ENCODE assay signal across 8 cellular contexts in the genomic region with DNA sequence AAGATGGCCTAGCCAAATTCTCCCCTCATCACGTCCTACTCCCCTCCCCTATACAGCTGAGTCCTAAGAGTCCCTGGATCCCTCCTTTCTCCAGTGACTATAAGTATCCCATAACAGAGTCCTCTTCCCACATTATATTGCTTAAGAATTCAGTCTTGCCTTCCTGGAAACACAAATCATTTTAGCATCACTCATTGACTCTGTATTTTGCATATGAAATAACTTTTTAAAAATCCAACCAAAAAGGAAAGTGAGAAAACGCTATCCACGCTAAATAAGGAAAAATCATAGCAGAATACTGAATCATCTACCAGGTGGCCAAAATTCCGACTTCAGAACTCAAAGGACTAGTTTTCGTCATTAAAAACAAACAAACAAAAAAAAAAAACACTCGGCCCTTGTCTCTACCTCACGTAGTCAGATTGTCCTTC.
DNase-seq lines count a peak whose midpoint lies in the region; ATAC-seq and TF ChIP-seq lines count a peak whose summit lies in the region.

No MANE protein-coding gene starts in this region.

- no peaks in the 10 kb centered on the region for H3K9me2 ChIP-seq in PC-9 (ENCODE audit: insufficient read depth)

- POLR2A ChIA-PET in PC-9 (lab: Charles Lee; ENCODE audit: unreplicated experiment) = interaction anchor here (0.8 kb wide), 1 partner anchor 205 kb away, joined by 5 read pairs; the partner anchor contains the start of gene SAMD4A

- peak overlapping the region; percentile 76 for H3K4me2 ChIP-seq in PC-9

- DNase-seq in Daoy (ENCODE audit: low read depth) = peak; percentile 22
- peak in 1 of 2 experiments; percentile 66 for DNase-seq in PC-9
- peak; percentile 50 for DNase-seq in epithelial cell of esophagus (ENCODE audit: low read depth)
- no peak for DNase-seq in psoas muscle
- DNase-seq in LoVo (ENCODE audit: low spot score) = no peak
- no peak for DNase-seq in SK-N-DZ (ENCODE audit: low spot score)
- no peak for DNase-seq in sciatic nerve (ENCODE audit: low spot score)

- H3K27me3 ChIP-seq in PC-9 (ENCODE audit: insufficient read depth, low read depth) = no peaks in the 10 kb centered on the region
- no peaks in the 10 kb centered on the region for H3K27me3 ChIP-seq in psoas muscle (ENCODE audit: insufficient read depth in 3 of 3, low read length in 2 of 3)

- H3K4me3 ChIP-seq in PC-9 = peak overlapping the region; percentile 40; the same call in 1 of the 2 replicates
- H3K4me3 ChIP-seq in epithelial cell of esophagus (ENCODE audit: low read length) = no peak overlapping the region
- no peak overlapping the region for H3K4me3 ChIP-seq in psoas muscle

- ATAC-seq in psoas muscle = no peak
- ATAC-seq in GM18858 (IDR thresholded peaks at IDR 0.05; ENCODE audit: unreplicated experiment) = no peak
- no peak for ATAC-seq in sciatic nerve

- WGBS in psoas muscle, 3 donors = 62 to 86% (median 69%) methylated on average over 7 of the region's 7 CpGs

- peak overlapping the region; percentile 89 for H3K27ac ChIP-seq in PC-9
- H3K27ac ChIP-seq in psoas muscle = peak overlapping the region; percentile 88

- no TSS peak for BruUV-seq in PC-9 (replicated peaks; lab: Mats Ljungman, UMichigan)

- intact Hi-C loops in PC-9 (cut with micrococcal nuclease; ENCODE audit: unreplicated experiment) = loop anchor here (2.0 to 10.0 kb wide), 3 partner anchors 82 to 328 kb away; partner anchors contain the start of genes CGRRF1 and CNIH1
- intact Hi-C loops in psoas muscle (cut with DNase I) = loop anchor here (2.0 to 5.0 kb wide), 4 partner anchors 35 to 206 kb away; partner anchors contain the start of gene SAMD4A (in 1 of the 2)
- intact Hi-C loops in sciatic nerve (cut with DNase I) = loop anchor here (5.0 kb wide), 1 partner anchor 205 kb away; the partner anchor contains the start of gene SAMD4A

- H3K4me1 ChIP-seq in PC-9 (replicated peaks; ENCODE audit: insufficient read depth) = peaks cover 24% of the 10 kb centered on the region
- peaks cover 71% of the 10 kb centered on the region for H3K4me1 ChIP-seq in psoas muscle

- no peaks in the 10 kb centered on the region for H3K79me2 ChIP-seq in PC-9 (ENCODE audit: low read depth)

- peaks cover 25% of the 10 kb centered on the region for H3F3A ChIP-seq in PC-9 (ENCODE audit: insufficient read depth, low read depth)

- H3K36me3 ChIP-seq in PC-9 (ENCODE audit: low read depth) = no peaks in the 10 kb centered on the region
- H3K36me3 ChIP-seq in psoas muscle (ENCODE audit: insufficient read depth in 1 of 2, low read depth in 1 of 2) = peaks cover 0 to 12% of the 10 kb centered on the region in 2 donors

- H4K20me1 ChIP-seq in PC-9 (ENCODE audit: insufficient read depth) = no peaks in the 10 kb centered on the region

- CTCF ChIA-PET in PC-9 (lab: Charles Lee) = interaction anchor here (0.5 to 2.1 kb wide), 7 partner anchors 35 to 209 kb away, joined by 3 to 14 read pairs (median 4); partner anchors contain the start of gene SAMD4A

- 0 out of 2 replicates have a peak overlapping the region, but pooled peaks have one; percentile 68 for H2AFZ ChIP-seq in PC-9

- H3K9me3 ChIP-seq in PC-9 (ENCODE audit: insufficient read depth, low read depth) = no peaks in the 10 kb centered on the region
- no peaks in the 10 kb centered on the region for H3K9me3 ChIP-seq in psoas muscle

- no peak for TF ChIP-seq CTCF in PC-9 (conservative IDR thresholded peaks at IDR 0.05)
- no peak for TF ChIP-seq CTCF in epithelial cell of esophagus (IDR thresholded peaks at IDR 0.05; ENCODE audit: insufficient read depth, low read depth, low read length, missing control alignments)
- no peak for TF ChIP-seq CTCF in psoas muscle (IDR thresholded peaks at IDR 0.05)

Comparison
In these comparisons a context has a peak if more than half of its experiments do, and no peak if none do; other contexts are left out.
1. DNase-seq: peak in Daoy (single experiment) and epithelial cell of esophagus (single experiment); none in psoas muscle (0 of 2), LoVo (single experiment), SK-N-DZ (single experiment) and sciatic nerve (single experiment).